Comparison of ENCODE assay signal across 22 cellular contexts in the genomic region with DNA sequence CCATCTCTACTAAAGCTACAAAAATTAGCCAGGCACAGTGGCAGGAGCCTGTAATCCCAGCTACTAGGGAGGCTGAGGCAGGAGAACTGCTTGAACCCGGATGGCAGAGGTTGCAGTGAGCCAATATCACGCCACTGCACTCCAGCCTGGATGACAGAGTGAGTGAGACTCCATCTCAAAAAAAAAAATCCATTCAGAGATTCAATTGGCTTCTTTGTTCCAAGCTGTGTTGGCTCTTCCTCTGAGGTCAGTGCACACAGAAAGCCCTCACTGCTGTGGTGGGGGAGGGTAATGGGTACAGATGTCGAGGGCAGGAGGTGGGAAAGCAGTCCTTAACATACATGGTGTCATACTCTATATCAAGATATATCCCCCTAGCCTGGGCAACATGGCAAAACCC. TPM values are rescaled to one million over a fixed set of nuclear protein-coding genes. Genes with fewer than 3 reads are reported as not detected.
"Had no signal": no experiment of that assay in that cellular context is flagged by ENCODE, and none has a peak within 500 bp of the region (broad histone marks: within the 10 kb centered on the region; RNA-seq: fewer than 3 reads in every experiment).

No MANE protein-coding gene starts in this region.

- H3K4me3 ChIP-seq: ascending aorta, gastroesophageal sphincter, skin epidermis, thoracic aorta, upper lobe of right lung had no signal

- H3K36me3 ChIP-seq: ascending aorta, gastroesophageal sphincter, thoracic aorta, upper lobe of right lung had no signal

- H3K27ac Mint-ChIP-seq: activated T-helper 17 cell treated with anti-CD3 and anti-CD28 coated beads, Interleukin-2, amount 50 U/mL, for 72 hours; endodermal cell; nephron progenitor cell; stimulated activated naive CD8-positive, alpha-beta T cell treated with anti-CD3 and anti-CD28 coated beads, Interleukin-15, Interleukin-2, amounts not matched to agents 100 ng/mL and 50 ng/mL, for 24 hours had no signal

- H3K9me3 Mint-ChIP-seq: activated T-helper 17 cell treated with anti-CD3 and anti-CD28 coated beads, Interleukin-2, amount 50 U/mL, for 72 hours; endodermal cell; nephron progenitor cell; stimulated activated naive CD8-positive, alpha-beta T cell treated with anti-CD3 and anti-CD28 coated beads, Interleukin-15, Interleukin-2, amounts not matched to agents 100 ng/mL and 50 ng/mL, for 24 hours had no signal

- H3K27me3 Mint-ChIP-seq: activated T-helper 17 cell treated with anti-CD3 and anti-CD28 coated beads, Interleukin-2, amount 50 U/mL, for 72 hours; stimulated activated naive CD8-positive, alpha-beta T cell treated with anti-CD3 and anti-CD28 coated beads, Interleukin-15, Interleukin-2, amounts not matched to agents 100 ng/mL and 50 ng/mL, for 24 hours had no signal

- H3K9me3 ChIP-seq: ascending aorta, gastroesophageal sphincter, thoracic aorta, upper lobe of right lung had no signal

- DNase-seq: activated CD4-positive, alpha-beta T cell treated with anti-CD3 and anti-CD28 coated beads, Interleukin-2, amount 50 U/mL, for 1 hour; activated CD4-positive, CD25-positive, alpha-beta regulatory T cell; activated naive CD4-positive, alpha-beta T cell treated with Interleukin-2 at 50 U/mL for 16 hours; activated T-cell treated with anti-CD3 and anti-CD28 coated beads for 4 hours; endodermal cell; erythroblast; nephron progenitor cell; retina; stimulated activated CD4-positive, alpha-beta T cell treated with anti-CD3 and anti-CD28 coated beads, Interleukin-4, amount 100 ng/mL, for 4 hours had no signal

- H3K27ac ChIP-seq: ascending aorta, gastroesophageal sphincter, skin epidermis, thoracic aorta, upper lobe of right lung had no signal

- H3K4me1 ChIP-seq: ascending aorta, gastroesophageal sphincter had no signal

- H3K27me3 ChIP-seq: ascending aorta, gastroesophageal sphincter, upper lobe of right lung had no signal

- ATAC-seq: activated T-helper 17 cell treated with anti-CD3 and anti-CD28 coated beads, Interleukin-2, amount 50 U/mL, for 72 hours; gastroesophageal sphincter; upper lobe of right lung had no signal

- H3K4me3 Mint-ChIP-seq: activated T-helper 17 cell treated with anti-CD3 and anti-CD28 coated beads, Interleukin-2, amount 50 U/mL, for 72 hours; endodermal cell; nephron progenitor cell; stimulated activated naive CD8-positive, alpha-beta T cell treated with anti-CD3 and anti-CD28 coated beads, Interleukin-15, Interleukin-2, amounts not matched to agents 100 ng/mL and 50 ng/mL, for 24 hours had no signal

RNA-seq across cellular contexts. Expression of a gene that starts 14.7 kb away (rescaled TPM):
- total RNA-seq: chondrocyte, osteocyte had no signal

RNA-seq across cellular contexts. Expression of a gene that starts 22.1 kb away (rescaled TPM):
- total RNA-seq: activated T-helper 17 cell treated with anti-CD3 and anti-CD28 coated beads, Interleukin-2, amount 50 U/mL, for 72 hours; ascending aorta; bronchial epithelial cell; chondrocyte; kidney epithelial cell; osteocyte; thoracic aorta had no signal

RNA-seq across cellular contexts. Expression of a gene that starts 30.1 kb away (rescaled TPM):
- total RNA-seq: activated T-helper 17 cell treated with anti-CD3 and anti-CD28 coated beads, Interleukin-2, amount 50 U/mL, for 72 hours; ascending aorta; chondrocyte; dermis microvascular lymphatic vessel endothelial cell; mesenteric fat pad; osteocyte; thoracic aorta had no signal

RNA-seq across cellular contexts. Expression of a gene that starts 43.3 kb away (rescaled TPM):
- total RNA-seq: ascending aorta had no signal

RNA-seq across cellular contexts. Expression of a gene that starts 45.7 kb away (rescaled TPM):
- total RNA-seq: activated T-helper 17 cell treated with anti-CD3 and anti-CD28 coated beads, Interleukin-2, amount 50 U/mL, for 72 hours; ascending aorta; chondrocyte; dermis microvascular lymphatic vessel endothelial cell; mesenteric fat pad; osteocyte had no signal
